In genomic region chr14:106579084-106579483, GRCh38 we compare ENCODE assay signal across 24 cellular contexts.
"Had no signal": no experiment of that assay in that cellular context is flagged by ENCODE, and none has a peak within 500 bp of the region (broad histone marks: within the 10 kb centered on the region; RNA-seq: fewer than 3 reads in every experiment).

No MANE protein-coding gene starts in this region.

- H3K4me2 ChIP-seq: PC-9 had no signal

- H3K36me3 Mint-ChIP-seq: activated naive CD8-positive, alpha-beta T cell; brain had no signal

- DNase-seq: activated CD4-positive, alpha-beta memory T cell treated with anti-CD3 and anti-CD28 coated beads, Interleukin-2, amount 10 ng/mL, durations not matched to agents 7 days and 5 days; activated CD4-positive, alpha-beta T cell treated with anti-CD3 and anti-CD28 coated beads for 1 hour; activated CD4-positive, alpha-beta T cell treated with anti-CD3 and anti-CD28 coated beads, Interleukin-2, amount 10 ng/mL, durations not matched to agents 7 days and 5 days; activated gamma-delta T cell; activated naive CD4-positive, alpha-beta T cell treated with anti-CD3 and anti-CD28 coated beads for 36 hours; activated T-cell treated with anti-CD3 and anti-CD28 coated beads for 4 hours; activated T-cell treated with anti-CD3 and anti-CD28 coated beads, Interleukin-2, amount 50 U/mL, for 48 hours; amygdala; MM.1S; NCI-H1105; NCI-H1694 treated with DMSO at 0.1 percent for 48 hours; NCI-H2081; NCI-H446; NCI-H524; PC-9; SIG-M5; T-helper 17 cell; T-helper 9 cell had no signal

- H3K4me1 Mint-ChIP-seq: activated CD4-positive, alpha-beta memory T cell treated with anti-CD3 and anti-CD28 coated beads, Interleukin-2, amount 10 ng/mL, durations not matched to agents 7 days and 5 days; activated CD4-positive, alpha-beta T cell treated with anti-CD3 and anti-CD28 coated beads, Interleukin-2, amount 10 ng/mL, durations not matched to agents 7 days and 5 days; activated T-helper 17 cell treated with anti-CD3 and anti-CD28 coated beads, Interleukin-2, amount 50 U/mL, for 72 hours; brain; central memory CD8-positive, alpha-beta T cell; T-helper 17 cell; WTC11 had no signal

- H3K4me3 ChIP-seq: PC-9 had no signal

- H3K27ac ChIP-seq: PC-9 had no signal

- H3K9me3 Mint-ChIP-seq: activated CD4-positive, alpha-beta memory T cell treated with anti-CD3 and anti-CD28 coated beads, Interleukin-2, amount 10 ng/mL, durations not matched to agents 7 days and 5 days; activated CD4-positive, alpha-beta T cell treated with anti-CD3 and anti-CD28 coated beads, Interleukin-2, amount 10 ng/mL, durations not matched to agents 7 days and 5 days; activated naive CD4-positive, alpha-beta T cell treated with anti-CD3 and anti-CD28 coated beads for 36 hours; activated T-helper 17 cell treated with anti-CD3 and anti-CD28 coated beads, Interleukin-2, amount 50 U/mL, for 72 hours; central memory CD8-positive, alpha-beta T cell had no signal

- ATAC-seq: activated T-helper 17 cell treated with anti-CD3 and anti-CD28 coated beads, Interleukin-2, amount 50 U/mL, for 72 hours; T-helper 17 cell; WTC11 had no signal

- FAIRE-seq: astrocyte had no signal

- H3K4me3 Mint-ChIP-seq: activated CD4-positive, alpha-beta memory T cell treated with anti-CD3 and anti-CD28 coated beads, Interleukin-2, amount 10 ng/mL, durations not matched to agents 7 days and 5 days; activated CD4-positive, alpha-beta T cell treated with anti-CD3 and anti-CD28 coated beads, Interleukin-2, amount 10 ng/mL, durations not matched to agents 7 days and 5 days; activated naive CD4-positive, alpha-beta T cell treated with anti-CD3 and anti-CD28 coated beads for 36 hours; activated naive CD8-positive, alpha-beta T cell; activated T-helper 17 cell treated with anti-CD3 and anti-CD28 coated beads, Interleukin-2, amount 50 U/mL, for 72 hours; brain; central memory CD8-positive, alpha-beta T cell; T-helper 17 cell; WTC11 had no signal

- H3K27ac Mint-ChIP-seq: activated CD4-positive, alpha-beta memory T cell treated with anti-CD3 and anti-CD28 coated beads, Interleukin-2, amount 10 ng/mL, durations not matched to agents 7 days and 5 days; activated CD4-positive, alpha-beta T cell treated with anti-CD3 and anti-CD28 coated beads, Interleukin-2, amount 10 ng/mL, durations not matched to agents 7 days and 5 days; activated naive CD4-positive, alpha-beta T cell treated with anti-CD3 and anti-CD28 coated beads for 36 hours; activated naive CD8-positive, alpha-beta T cell; activated T-helper 17 cell treated with anti-CD3 and anti-CD28 coated beads, Interleukin-2, amount 50 U/mL, for 72 hours; brain; T-helper 17 cell; WTC11 had no signal
